Comparison of ENCODE assay signal across 1 cellular context in genomic region chr9:136254381-136255165, GRCh38.
TF ChIP-seq lines count a peak whose summit lies in the region.

No MANE protein-coding gene starts in this region.

TF ChIP-seq in GM23338, 12 proteins besides CTCF, POLR2A, EP300 and RAD21 (continued from another document):
- TF ChIP-seq, protein P1, sequence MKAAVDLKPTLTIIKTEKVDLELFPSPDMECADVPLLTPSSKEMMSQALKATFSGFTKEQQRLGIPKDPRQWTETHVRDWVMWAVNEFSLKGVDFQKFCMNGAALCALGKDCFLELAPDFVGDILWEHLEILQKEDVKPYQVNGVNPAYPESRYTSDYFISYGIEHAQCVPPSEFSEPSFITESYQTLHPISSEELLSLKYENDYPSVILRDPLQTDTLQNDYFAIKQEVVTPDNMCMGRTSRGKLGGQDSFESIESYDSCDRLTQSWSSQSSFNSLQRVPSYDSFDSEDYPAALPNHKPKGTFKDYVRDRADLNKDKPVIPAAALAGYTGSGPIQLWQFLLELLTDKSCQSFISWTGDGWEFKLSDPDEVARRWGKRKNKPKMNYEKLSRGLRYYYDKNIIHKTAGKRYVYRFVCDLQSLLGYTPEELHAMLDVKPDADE (IDR thresholded peaks at IDR 0.05): no peak
- TF ChIP-seq EZH2phosphoT487 (IDR thresholded peaks at IDR 0.05; ENCODE audit: unreplicated experiment) (no peak), ZNF462 (CRISPR knock-in tag; IDR thresholded peaks at IDR 0.05) (no peak), POLR2AphosphoS5 (IDR thresholded peaks at IDR 0.05; ENCODE audit: low read depth) (no peak), ZNF114 (CRISPR knock-in tag; IDR thresholded peaks at IDR 0.05) (no peak), NANOG (IDR thresholded peaks at IDR 0.05; ENCODE audit: borderline replicate concordance) (no peak), JUNB (IDR thresholded peaks at IDR 0.05; ENCODE audit: unreplicated experiment) (no peak), STAT1 (IDR thresholded peaks at IDR 0.05; ENCODE audit: unreplicated experiment) (no peak), CREB1 (CRISPR knock-in tag; IDR thresholded peaks at IDR 0.05; ENCODE audit: low read depth) (no peak)
TF ChIP-seq in GM23338: peak in this region for 0.
